In genomic region chr12:57214398-57214781, GRCh38 we compare ENCODE assay signal across 8 cellular contexts. TPM values are rescaled to one million over a fixed set of nuclear protein-coding genes. Genes with fewer than 3 reads are reported as not detected.
DNase-seq lines count a peak whose midpoint lies in the region; ATAC-seq and TF ChIP-seq lines count a peak whose summit lies in the region.

No MANE protein-coding gene starts in this region.

- H3K36me3 Mint-ChIP-seq in CD4-positive, alpha-beta T cell (ENCODE audit: low read depth): no peaks in the 10 kb centered on the region
- peaks cover 9% of the 10 kb centered on the region for H3K36me3 Mint-ChIP-seq in central memory CD8-positive, alpha-beta T cell (ENCODE audit: insufficient read depth)

- H3K9me3 ChIP-seq in CD4-positive, alpha-beta T cell (ENCODE audit: control insufficient read depth, low read length): no peaks in the 10 kb centered on the region
- H3K9me3 ChIP-seq in HAP-1: no peaks in the 10 kb centered on the region
- no peaks in the 10 kb centered on the region for H3K9me3 ChIP-seq in right lobe of liver

- peaks cover 56% of the 10 kb centered on the region for H3K27me3 ChIP-seq in CD4-positive, alpha-beta T cell (ENCODE audit: control insufficient read depth, insufficient read depth, low read length)
- H3K27me3 ChIP-seq in HAP-1 (ENCODE audit: low read depth): peaks cover 11% of the 10 kb centered on the region
- peaks cover 0 to 7% of the 10 kb centered on the region in 2 donors for H3K27me3 ChIP-seq in right lobe of liver

- peak; percentile 52 for ATAC-seq in CD4-positive, alpha-beta T cell (ENCODE audit: poor library complexity)
- peak; percentile 51 to 53 for ATAC-seq in activated CD4-positive, CD25-positive, alpha-beta regulatory T cell treated with anti-CD3 and anti-CD28 coated beads, Interleukin-2, amount 50 U/mL, for 24 hours
- no peak for ATAC-seq in central memory CD8-positive, alpha-beta T cell (replicated peaks; ENCODE audit: extremely low read depth, poor library complexity, severe bottlenecking)
- ATAC-seq in right lobe of liver: peak; percentile 51 to 61 (median 53)
- no peak for ATAC-seq in GM21390 (IDR thresholded peaks at IDR 0.05; ENCODE audit: unreplicated experiment)

- peak; percentile 73 for TF ChIP-seq CTCF in CD4-positive, alpha-beta T cell (IDR thresholded peaks at IDR 0.05)
- peak; percentile 47 to 64 (median 58) for TF ChIP-seq CTCF in right lobe of liver (IDR thresholded peaks at IDR 0.05)

- H3K4me1 Mint-ChIP-seq in CD4-positive, alpha-beta T cell (ENCODE audit: low read depth): peaks cover 49% of the 10 kb centered on the region
- H3K4me1 Mint-ChIP-seq in central memory CD8-positive, alpha-beta T cell: peaks cover 46% of the 10 kb centered on the region

- CTCF ChIA-PET in CD4-positive, alpha-beta T cell (lab: Charles Lee): interaction anchor here (1.3 to 7.9 kb wide), 6 partner anchors 8 to 145 kb away, joined by 3 to 225 read pairs (median 10); partner anchors contain the start of gene SHMT2

- no peak overlapping the region for H3K27ac ChIP-seq in CD4-positive, alpha-beta T cell (ENCODE audit: low read depth, low read length)
- H3K27ac ChIP-seq in right lobe of liver: no peak overlapping the region

- 6% methylated on average over 13 of the region's 14 CpGs for WGBS in right lobe of liver (ENCODE audit: insufficient coverage, low coverage, low lambda C conversion rate, missing lambda C conversion rate)

- peak; percentile 46 to 71 (median 59) for DNase-seq in CD4-positive, alpha-beta T cell
- DNase-seq in HAP-1 (ENCODE audit: low spot score in 2 of 2): peak; percentile 66 to 84
- DNase-seq in NCI-H345 (lab: John Stamatoyannopoulos, UW): peak; percentile 80
- DNase-seq in central memory CD8-positive, alpha-beta T cell (ENCODE audit: low spot score in 2 of 2): peak; percentile 45 to 52
- peak in 1 of 3 donors; percentile 59 for DNase-seq in right lobe of liver
- DNase-seq in stimulated activated CD8-positive, alpha-beta memory T cell treated with anti-CD3 and anti-CD28 coated beads, Interleukin-7, amount 100 ng/mL, for 24 hours (ENCODE audit: low read depth): peak; percentile 41

- peaks cover 55% of the 10 kb centered on the region for H3K27me3 Mint-ChIP-seq in CD4-positive, alpha-beta T cell
- H3K27me3 Mint-ChIP-seq in central memory CD8-positive, alpha-beta T cell: peaks cover 66% of the 10 kb centered on the region

- no peak for TF ChIP-seq POLR2A in right lobe of liver (IDR thresholded peaks at IDR 0.05)

- H3K4me1 ChIP-seq in HAP-1 (peaks cover 14% of the 10 kb centered on the region), right lobe of liver (peaks cover 0 to 14% (median 0%) of the 10 kb centered on the region in 4 donors)

- H3K4me3 Mint-ChIP-seq in CD4-positive, alpha-beta T cell: peak overlapping the region; percentile 61
- H3K4me3 Mint-ChIP-seq in central memory CD8-positive, alpha-beta T cell: peak overlapping the region; percentile 31

- no peaks in the 10 kb centered on the region for H3K9me3 Mint-ChIP-seq in CD4-positive, alpha-beta T cell
- H3K9me3 Mint-ChIP-seq in central memory CD8-positive, alpha-beta T cell: no peaks in the 10 kb centered on the region

- no peak overlapping the region for H3K4me3 ChIP-seq in HAP-1
- H3K4me3 ChIP-seq in right lobe of liver: no peak overlapping the region

- POLR2A ChIA-PET in CD4-positive, alpha-beta T cell (lab: Charles Lee): interaction anchor here (1.2 to 3.2 kb wide), 5 partner anchors 15 to 102 kb away, joined by 3 to 20 read pairs (median 11); partner anchors contain the start of gene SHMT2

- intact Hi-C loops in CD4-positive, alpha-beta T cell (cut with DNase I, micrococcal nuclease): loop anchor here in 1 of 2 experiments (1.0 kb wide), 1 partner anchor 29 kb away; no protein-coding TSS in a partner anchor
- intact Hi-C loops in right lobe of liver (cut with DNase I): no loop called here

- H3K27ac Mint-ChIP-seq in CD4-positive, alpha-beta T cell: no peak overlapping the region
- peak overlapping the region; percentile 45 for H3K27ac Mint-ChIP-seq in central memory CD8-positive, alpha-beta T cell (ENCODE audit: low read depth)

- peaks cover 4% of the 10 kb centered on the region; the same call in 1 of the 2 replicates for H3K36me3 ChIP-seq in HAP-1 (replicated peaks)
- peaks cover 0 to 36% (median 15%) of the 10 kb centered on the region in 4 donors for H3K36me3 ChIP-seq in right lobe of liver

- in situ Hi-C loops in HAP-1 (cut with MboI; ENCODE audit: low sequenced_read_pairs): no loop called here

RNA-seq across cellular contexts. Expression of gene NXPH4, which starts 2.2 kb away (rescaled TPM):
- not detected for total RNA-seq in CD4-positive, alpha-beta T cell
- total RNA-seq in right lobe of liver: 1 to 10 TPM in 2 of 6 experiments, under 1 TPM in 1, not detected in 3; 0.87 to 1.5 (median 1.2) TPM

RNA-seq across cellular contexts. Expression of gene SHMT2, which starts 15.1 kb away (rescaled TPM):
- 10 to 100 TPM; 21.3 to 22.2 TPM for total RNA-seq in CD4-positive, alpha-beta T cell
- total RNA-seq in right lobe of liver: 100 to 1,000 TPM; 157 to 228 (median 194) TPM

RNA-seq across cellular contexts. Expression of gene STAC3, which starts 36.6 kb away (rescaled TPM):
- 1 to 10 TPM; 2.0 to 3.0 TPM for total RNA-seq in CD4-positive, alpha-beta T cell
- total RNA-seq in right lobe of liver: 1 to 10 TPM in 5 of 6 experiments, under 1 TPM in 1; 0.98 to 4.5 (median 1.8) TPM

Comparison
In these comparisons a context has a peak if more than half of its experiments do, and no peak if none do; other contexts are left out.
1. ATAC-seq: peak in CD4-positive, alpha-beta T cell (single experiment), activated CD4-positive, CD25-positive, alpha-beta regulatory T cell treated with anti-CD3 and anti-CD28 coated beads, Interleukin-2, amount 50 U/mL, for 24 hours (2 of 2) and right lobe of liver (4 of 4); none in central memory CD8-positive, alpha-beta T cell (single experiment) and GM21390 (single experiment).
2. RNA of gene SHMT2, which starts 15.1 kb away (total RNA-seq): 157 to 228 TPM in right lobe of liver; 21.3 to 22.2 TPM in CD4-positive, alpha-beta T cell; every median in the first group is over 4 times any median in the second.